Comparison of ENCODE assay signal across 8 cellular contexts in the genomic region with DNA sequence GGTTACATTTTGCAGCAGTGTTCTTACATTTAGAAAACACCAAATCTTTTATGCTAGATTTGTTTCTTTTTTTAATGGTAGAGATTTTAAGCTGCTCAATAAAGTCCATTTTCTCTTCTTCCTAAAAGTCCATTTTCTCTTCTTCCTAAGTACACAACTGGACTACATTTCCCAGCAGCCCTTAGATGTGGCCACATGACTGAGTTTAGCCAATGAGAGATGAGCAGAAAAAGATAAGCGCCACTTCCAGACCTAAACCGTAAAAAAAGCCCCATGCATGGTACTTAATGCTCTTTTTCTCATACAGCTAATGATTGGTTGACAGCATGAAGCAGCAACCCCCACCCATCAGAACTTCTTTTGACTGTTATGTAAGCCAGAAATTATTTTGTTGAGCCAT.
DNase-seq lines count a peak whose midpoint lies in the region; ATAC-seq and TF ChIP-seq lines count a peak whose summit lies in the region.

No MANE protein-coding gene starts in this region.

- no peak overlapping the region for H3K27ac Mint-ChIP-seq in activated naive CD4-positive, alpha-beta T cell treated with anti-CD3 and anti-CD28 coated beads, Interleukin-2, amount 10 ng/mL, durations not matched to agents 7 days and 5 days
- H3K27ac Mint-ChIP-seq in T-helper 2 cell treated with Interferon-gamma antibody and Interleukin-4, amounts not matched to agents 5 μg/mL and 100 μg/mL, for 36 hours, result no peak overlapping the region

- DNase-seq in NCI-H526 (lab: John Stamatoyannopoulos, UW) (peak; percentile 27 to 47), fibroblast of villous mesenchyme (ENCODE audit: low read depth) (peak; percentile 66), NCI-H1092 treated with DMSO at 0.1 percent for 48 hours (lab: John Stamatoyannopoulos, UW) (no peak), islet precursor cell (no peak)
- DNase-seq in activated naive CD4-positive, alpha-beta T cell treated with anti-CD3 and anti-CD28 coated beads, Interleukin-2, amount 10 ng/mL, durations not matched to agents 7 days and 5 days, result no peak
- no peak for DNase-seq in T-helper 2 cell treated with Interferon-gamma antibody and Interleukin-4, amounts not matched to agents 5 μg/mL and 100 μg/mL, for 36 hours (ENCODE audit: low spot score)

- no peaks in the 10 kb centered on the region for H3K36me3 Mint-ChIP-seq in activated naive CD4-positive, alpha-beta T cell treated with anti-CD3 and anti-CD28 coated beads, Interleukin-2, amount 10 ng/mL, durations not matched to agents 7 days and 5 days
- no peaks in the 10 kb centered on the region for H3K36me3 Mint-ChIP-seq in T-helper 2 cell treated with Interferon-gamma antibody and Interleukin-4, amounts not matched to agents 5 μg/mL and 100 μg/mL, for 36 hours (ENCODE audit: low read depth)

- H3K4me3 Mint-ChIP-seq in activated naive CD4-positive, alpha-beta T cell treated with anti-CD3 and anti-CD28 coated beads, Interleukin-2, amount 10 ng/mL, durations not matched to agents 7 days and 5 days, result no peak overlapping the region
- no peak overlapping the region for H3K4me3 Mint-ChIP-seq in T-helper 2 cell treated with Interferon-gamma antibody and Interleukin-4, amounts not matched to agents 5 μg/mL and 100 μg/mL, for 36 hours

- H3K4me1 Mint-ChIP-seq in activated naive CD4-positive, alpha-beta T cell treated with anti-CD3 and anti-CD28 coated beads, Interleukin-2, amount 10 ng/mL, durations not matched to agents 7 days and 5 days, result no peaks in the 10 kb centered on the region
- H3K4me1 Mint-ChIP-seq in T-helper 2 cell treated with Interferon-gamma antibody and Interleukin-4, amounts not matched to agents 5 μg/mL and 100 μg/mL, for 36 hours (ENCODE audit: low read depth), result no peaks in the 10 kb centered on the region

- H3K9me3 Mint-ChIP-seq in activated naive CD4-positive, alpha-beta T cell treated with anti-CD3 and anti-CD28 coated beads, Interleukin-2, amount 10 ng/mL, durations not matched to agents 7 days and 5 days, result no peaks in the 10 kb centered on the region
- H3K9me3 Mint-ChIP-seq in T-helper 2 cell treated with Interferon-gamma antibody and Interleukin-4, amounts not matched to agents 5 μg/mL and 100 μg/mL, for 36 hours, result no peaks in the 10 kb centered on the region

- no peak overlapping the region for H3K4me3 ChIP-seq in fibroblast of villous mesenchyme (ENCODE audit: low read depth, low read length)

- TF ChIP-seq CTCF in fibroblast of villous mesenchyme (IDR thresholded peaks at IDR 0.05; ENCODE audit: insufficient read depth, low read depth, low read length), result no peak

- CTCF ChIA-PET in activated naive CD4-positive, alpha-beta T cell treated with anti-CD3 and anti-CD28 coated beads, Interleukin-2, amount 10 ng/mL, durations not matched to agents 7 days and 5 days (lab: Charles Lee), result no interaction called here

- peak; percentile 99 for ATAC-seq in GM18502 (IDR thresholded peaks at IDR 0.05; ENCODE audit: poor library complexity, unreplicated experiment)
- ATAC-seq in HG02588 (IDR thresholded peaks at IDR 0.05; ENCODE audit: unreplicated experiment), result peak; percentile 83

- H3K27me3 Mint-ChIP-seq in activated naive CD4-positive, alpha-beta T cell treated with anti-CD3 and anti-CD28 coated beads, Interleukin-2, amount 10 ng/mL, durations not matched to agents 7 days and 5 days, result no peaks in the 10 kb centered on the region
- no peaks in the 10 kb centered on the region for H3K27me3 Mint-ChIP-seq in T-helper 2 cell treated with Interferon-gamma antibody and Interleukin-4, amounts not matched to agents 5 μg/mL and 100 μg/mL, for 36 hours (ENCODE audit: low read depth)

Comparison
In these comparisons a context has a peak if more than half of its experiments do, and no peak if none do; other contexts are left out.
1. DNase-seq: peak in NCI-H526 (2 of 2) and fibroblast of villous mesenchyme (single experiment); none in activated naive CD4-positive, alpha-beta T cell treated with anti-CD3 and anti-CD28 coated beads, Interleukin-2, amount 10 ng/mL, durations not matched to agents 7 days and 5 days (single experiment), NCI-H1092 treated with DMSO at 0.1 percent for 48 hours (single experiment), islet precursor cell (single experiment) and T-helper 2 cell treated with Interferon-gamma antibody and Interleukin-4, amounts not matched to agents 5 μg/mL and 100 μg/mL, for 36 hours (single experiment).